In genomic region chr16:19757762-19758595, GRCh38 we compare ENCODE assay signal across 13 cellular contexts. TPM values are rescaled to one million over a fixed set of nuclear protein-coding genes. Genes with fewer than 3 reads are reported as not detected.
DNase-seq lines count a peak whose midpoint lies in the region; ATAC-seq, FAIRE-seq and TF ChIP-seq lines count a peak whose summit lies in the region.
"Had no signal": no experiment of that assay in that cellular context is flagged by ENCODE, and none has a peak within 500 bp of the region (broad histone marks: within the 10 kb centered on the region; RNA-seq: fewer than 3 reads in every experiment).

No MANE protein-coding gene starts in this region.

- H3K27me3 Mint-ChIP-seq in activated T-cell treated with anti-CD3 and anti-CD28 coated beads, Interleukin-2, amount 50 U/mL, for 24 hours: no peaks in the 10 kb centered on the region

- H3K36me3 ChIP-seq in heart right ventricle (no peaks in the 10 kb centered on the region), bronchial epithelial cell (ENCODE audit: control insufficient read depth, insufficient read depth, low read length) (no peaks in the 10 kb centered on the region), vagina (no peaks in the 10 kb centered on the region), small intestine (ENCODE audit: control insufficient read depth in 2 of 2, insufficient read depth in 2 of 2, low read length in 2 of 2) (no peaks in the 10 kb centered on the region)

- FAIRE-seq in bronchial epithelial cell (lab: Jason Lieb, UNC) (no peak), small intestine (lab: Jason Lieb, UNC) (no peak)

- DNase-seq in left ventricle myocardium superior: no peak
- DNase-seq in heart right ventricle: no peak
- peak; percentile 59 for DNase-seq in bronchial epithelial cell (ENCODE audit: low read depth)
- no peak for DNase-seq in vagina (ENCODE audit: extremely low spot score in 2 of 2)
- DNase-seq in activated T-cell treated with anti-CD3 and anti-CD28 coated beads, Interleukin-2, amount 50 U/mL, for 24 hours: no peak
- no peak for DNase-seq in small intestine
- DNase-seq in stimulated activated CD4-positive, alpha-beta T cell treated with anti-CD3 and anti-CD28 coated beads, Interleukin-4, amount 100 ng/mL, for 1 hour: no peak
- DNase-seq: activated CD4-positive, alpha-beta T cell treated with anti-CD3 and anti-CD28 coated beads, Interleukin-2, amount 50 U/mL, for 4 hours; activated naive CD4-positive, alpha-beta T cell treated with anti-CD3 and anti-CD28 coated beads for 36 hours; NCI-H524 treated with DMSO at 0.1 percent for 48 hours; T-cell had no signal

- no peak for TF ChIP-seq POLR2A in vagina (IDR thresholded peaks at IDR 0.05)

- no peak overlapping the region for H3K27ac Mint-ChIP-seq in activated T-cell treated with anti-CD3 and anti-CD28 coated beads, Interleukin-2, amount 50 U/mL, for 24 hours
- H3K27ac Mint-ChIP-seq: activated naive CD4-positive, alpha-beta T cell treated with anti-CD3 and anti-CD28 coated beads for 36 hours; T-cell had no signal

- H3K4me3 Mint-ChIP-seq in activated T-cell treated with anti-CD3 and anti-CD28 coated beads, Interleukin-2, amount 50 U/mL, for 24 hours: no peak overlapping the region
- H3K4me3 Mint-ChIP-seq: activated naive CD4-positive, alpha-beta T cell treated with anti-CD3 and anti-CD28 coated beads for 36 hours; T-cell had no signal

- ATAC-seq in left ventricle myocardium superior: peak; percentile 23
- ATAC-seq in heart right ventricle: no peak
- ATAC-seq: T-cell had no signal

- H3K27ac ChIP-seq in heart right ventricle (peak overlapping the region in 4 of 10 donors; percentile 3 to 43 (median 15)), layer of hippocampus (ENCODE audit: low read depth, low read length) (peak overlapping the region; percentile 97), vagina (peak overlapping the region; percentile 7), small intestine (ENCODE audit: low read depth in 1 of 2, low read length in 1 of 2) (no peak overlapping the region)
- H3K27ac ChIP-seq: KMS-11 had no signal

- intact Hi-C loops in left ventricle myocardium superior (cut with micrococcal nuclease) (no loop called here), heart right ventricle (cut with DNase I) (no loop called here), vagina (cut with DNase I) (no loop called here)

- H3K9me3 Mint-ChIP-seq in activated T-cell treated with anti-CD3 and anti-CD28 coated beads, Interleukin-2, amount 50 U/mL, for 24 hours: no peaks in the 10 kb centered on the region
- H3K9me3 Mint-ChIP-seq: activated naive CD4-positive, alpha-beta T cell treated with anti-CD3 and anti-CD28 coated beads for 36 hours; T-cell had no signal

- H3K27me3 ChIP-seq in heart right ventricle (no peaks in the 10 kb centered on the region), bronchial epithelial cell (ENCODE audit: control insufficient read depth, insufficient read depth, low read length) (no peaks in the 10 kb centered on the region), layer of hippocampus (ENCODE audit: control insufficient read depth, insufficient read depth, low read length) (no peaks in the 10 kb centered on the region), vagina (no peaks in the 10 kb centered on the region), small intestine (ENCODE audit: control insufficient read depth in 2 of 2, insufficient read depth in 2 of 2, low read length in 2 of 2) (no peaks in the 10 kb centered on the region)

- H3K4me3 ChIP-seq in heart right ventricle (peak overlapping the region in 2 of 10 donors; percentile 5 to 20), bronchial epithelial cell (ENCODE audit: low read depth, low read length) (no peak overlapping the region), vagina (no peak overlapping the region), small intestine (ENCODE audit: low read depth in 1 of 2, low read length in 2 of 2) (no peak overlapping the region)

- no peak for TF ChIP-seq CTCF in heart right ventricle (IDR thresholded peaks at IDR 0.05)
- TF ChIP-seq CTCF in bronchial epithelial cell (IDR thresholded peaks at IDR 0.05; ENCODE audit: insufficient read depth, low read length, severe bottlenecking): no peak
- TF ChIP-seq CTCF in vagina (IDR thresholded peaks at IDR 0.05): no peak

- WGBS in heart right ventricle, 2 donors: 69 to 70% methylated on average over 8 of the region's 8 CpGs
- 32 to 42% (median 38%) methylated on average over 8 of the region's 8 CpGs for WGBS in small intestine, 3 donors

- H3K4me1 ChIP-seq in heart right ventricle (peaks cover 0 to 62% (median 25%) of the 10 kb centered on the region in 9 donors), vagina (peaks cover 9% of the 10 kb centered on the region), small intestine (ENCODE audit: control insufficient read depth in 2 of 2, insufficient read depth in 1 of 2, low read depth in 1 of 2, low read length in 1 of 2) (no peaks in the 10 kb centered on the region)

- no peaks in the 10 kb centered on the region for H3K36me3 Mint-ChIP-seq in activated T-cell treated with anti-CD3 and anti-CD28 coated beads, Interleukin-2, amount 50 U/mL, for 24 hours (ENCODE audit: low read depth)
- H3K36me3 Mint-ChIP-seq: T-cell had no signal

- no peaks in the 10 kb centered on the region for H3K4me1 Mint-ChIP-seq in activated T-cell treated with anti-CD3 and anti-CD28 coated beads, Interleukin-2, amount 50 U/mL, for 24 hours (ENCODE audit: low read depth)
- H3K4me1 Mint-ChIP-seq: T-cell had no signal

- no peaks in the 10 kb centered on the region for H3K9me3 ChIP-seq in heart right ventricle
- no peaks in the 10 kb centered on the region for H3K9me3 ChIP-seq in vagina
- H3K9me3 ChIP-seq in small intestine (ENCODE audit: control insufficient read depth, low read depth): no peaks in the 10 kb centered on the region

RNA-seq across cellular contexts. Expression of gene IQCK, which starts 39.9 kb away (rescaled TPM):
- 6.5 TPM for total RNA-seq in left ventricle myocardium superior
- total RNA-seq in heart right ventricle: 10 to 100 TPM in 2 of 10 donors, 1 to 10 TPM in 8; 5.5 to 11.7 (median 7.4) TPM
- 1 to 10 TPM; 7.3 to 9.8 TPM for polyA plus RNA-seq in heart right ventricle
- 1.3 and 3.1 TPM in 2 replicates for total RNA-seq in bronchial epithelial cell
- total RNA-seq in vagina: 19.2 TPM
- polyA plus RNA-seq in small intestine: 1 to 10 TPM; 1.1 to 7.1 (median 3.0) TPM

RNA-seq across cellular contexts. Expression of gene KNOP1, which starts 40.0 kb away (rescaled TPM):
- total RNA-seq in left ventricle myocardium superior (9.0 TPM), heart right ventricle (10 to 100 TPM in 1 of 10 donors, 1 to 10 TPM in 9; 4.5 to 10.2 (median 6.5) TPM), bronchial epithelial cell (12.5 and 15.0 TPM in 2 replicates), vagina (7.9 TPM)
- polyA plus RNA-seq in heart right ventricle (10 to 100 TPM in 1 of 2 donors, 1 to 10 TPM in 1; 6.5 to 25.7 TPM), small intestine (10 to 100 TPM in 1 of 3 donors, 1 to 10 TPM in 2; 9.6 to 18.4 (median 9.7) TPM)

Comparison
In these comparisons a context has a peak if more than half of its experiments do, and no peak if none do; other contexts are left out.
1. H3K27ac ChIP-seq: peak in layer of hippocampus (single experiment) and vagina (single experiment); none in small intestine (0 of 2).